ENCODE assay signal across 26 cellular contexts in the genomic region with DNA sequence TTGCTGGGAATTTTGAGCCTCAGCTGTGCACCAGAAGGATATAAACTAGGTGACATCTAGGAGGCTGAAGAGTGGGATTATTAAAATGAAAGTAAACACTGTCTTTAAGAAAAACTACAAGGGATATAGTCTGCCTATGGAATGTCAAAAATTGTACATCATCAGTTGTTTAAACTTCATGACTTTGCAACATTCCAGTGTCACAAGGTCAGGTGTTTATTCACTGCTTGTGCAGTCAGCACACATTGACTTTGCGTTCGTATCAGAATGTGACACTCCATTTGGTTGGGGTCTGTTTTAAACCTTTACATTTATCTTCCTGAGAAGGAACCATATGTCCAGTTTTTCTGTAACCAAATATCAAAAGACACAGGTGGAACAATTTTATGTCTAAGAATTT.
"Had no signal": no experiment of that assay in that cellular context is flagged by ENCODE, and none has a peak within 500 bp of the region (broad histone marks: within the 10 kb centered on the region; RNA-seq: fewer than 3 reads in every experiment).

No MANE protein-coding gene starts in this region.

- H3K4me3 ChIP-seq: breast epithelium, MG63, SJSA1 had no signal

- H3K9me3 ChIP-seq: SJSA1 had no signal

- H3K27ac ChIP-seq: breast epithelium, SJSA1 had no signal

- DNase-seq: activated CD4-positive, alpha-beta T cell treated with anti-CD3 and anti-CD28 coated beads for 4 hours; activated CD8-positive, alpha-beta memory T cell treated with anti-CD3 and anti-CD28 coated beads, Interleukin-2, amount 50 U/mL, for 4 hours; activated CD8-positive, alpha-beta T cell treated with anti-CD3 and anti-CD28 coated beads for 36 hours; activated gamma-delta T cell treated with Interleukin-2 at 50 U/mL for 16 hours; activated naive CD4-positive, alpha-beta T cell treated with anti-CD3 and anti-CD28 coated beads, Interleukin-2, amount 10 ng/mL, durations not matched to agents 7 days and 5 days; activated naive CD8-positive, alpha-beta T cell treated with anti-CD3 and anti-CD28 coated beads for 36 hours; activated T-cell treated with anti-CD3 and anti-CD28 coated beads, Interleukin-2, amount 50 U/mL, for 72 hours; aorta; caudate nucleus; MG63; MV-4-11; NCI-H1092 treated with DMSO at 0.1 percent for 48 hours; NCI-H1417 treated with DMSO at 0.1 percent for 48 hours; NCI-H1694; NCI-H2029; NCI-H2107; NCI-H2171 treated with DMSO at 0.1 percent for 48 hours; NCI-H345; NCI-H510A treated with DMSO at 0.1 percent for 48 hours; NCI-H69; SHP77; SW 1271 had no signal

- H3K4me1 ChIP-seq: breast epithelium had no signal

- H3K27me3 ChIP-seq: breast epithelium, MG63, SJSA1 had no signal

- ATAC-seq: activated CD4-positive, CD25-positive, alpha-beta regulatory T cell treated with anti-CD3 and anti-CD28 coated beads, Interleukin-2, amount 50 U/mL, for 24 hours; activated CD8-positive, alpha-beta T cell treated with anti-CD3 and anti-CD28 coated beads for 36 hours; activated T-cell treated with anti-CD3 and anti-CD28 coated beads, Interleukin-2, amount 50 U/mL, for 72 hours; SK-N-SH treated with all-trans-retinoic acid at 6 μM for 48 hours had no signal
